In genomic region chrX:137305404-137305803, GRCh38 we compare ENCODE assay signal across 10 cellular contexts.
"Had no signal": no experiment of that assay in that cellular context is flagged by ENCODE, and none has a peak within 500 bp of the region (broad histone marks: within the 10 kb centered on the region; RNA-seq: fewer than 3 reads in every experiment).

No MANE protein-coding gene starts in this region.

- H3K4me1 ChIP-seq: HAP-1 had no signal

- H3K9me3 ChIP-seq: HAP-1 had no signal

- H3K4me3 Mint-ChIP-seq: GM23338, H9, HFFc6 had no signal

- H3K4me3 ChIP-seq: GM23248, GM23338, HAP-1 had no signal

- H3K36me3 ChIP-seq: HAP-1 had no signal

- H3K9me3 Mint-ChIP-seq: GM23338 had no signal

- H3K9ac ChIP-seq: GM23248 had no signal

- DNase-seq: GM23248, GOT3, H7, H9, HCEC 1CT, HFFc6 had no signal

- H3K27ac ChIP-seq: GM23248 had no signal

- FAIRE-seq: H54 had no signal

- ATAC-seq: GM23338, HCT116 had no signal

- H3K4me2 ChIP-seq: GM23338 had no signal

- H3K27ac Mint-ChIP-seq: GM23338, H9, HFFc6 had no signal

- H2AFZ ChIP-seq: GM23248, GM23338 had no signal
